ENCODE assay signal across 8 cellular contexts in genomic region chr14:70972107-70972976, GRCh38.
A peak's percentile ranks its signal among the peaks of the same experiment; 100 is the strongest.
DNase-seq lines count a peak whose midpoint lies in the region; ATAC-seq and TF ChIP-seq lines count a peak whose summit lies in the region.

No MANE protein-coding gene starts in this region.

- WGBS in esophagus muscularis mucosa, result 56% methylated on average over 6 of the region's 6 CpGs

- H3K4me1 Mint-ChIP-seq in naive thymus-derived CD8-positive, alpha-beta T cell, result peaks cover 20 to 57% (median 38%) of the 10 kb centered on the region in 4 donors
- H3K4me1 Mint-ChIP-seq in stimulated activated effector memory CD8-positive, alpha-beta T cell treated with anti-CD3 and anti-CD28 coated beads, Interleukin-12 subunit alpha, Interleukin-12 subunit beta, amount 100 ng/mL, for 72 hours, result peaks cover 26% of the 10 kb centered on the region

- no peaks in the 10 kb centered on the region for H3K27me3 Mint-ChIP-seq in naive thymus-derived CD8-positive, alpha-beta T cell

- peak overlapping the region; percentile 11 to 79 (median 54) for H3K27ac Mint-ChIP-seq in naive thymus-derived CD8-positive, alpha-beta T cell
- peak overlapping the region; percentile 21 for H3K27ac Mint-ChIP-seq in stimulated activated effector memory CD8-positive, alpha-beta T cell treated with anti-CD3 and anti-CD28 coated beads, Interleukin-12 subunit alpha, Interleukin-12 subunit beta, amount 100 ng/mL, for 72 hours

- TF ChIP-seq POLR2A in esophagus muscularis mucosa (IDR thresholded peaks at IDR 0.05; ENCODE audit: low read depth), result no peak

- no peaks in the 10 kb centered on the region for H3K27me3 ChIP-seq in esophagus muscularis mucosa

- peaks cover 0 to 60% (median 21%) of the 10 kb centered on the region in 3 donors for H3K36me3 Mint-ChIP-seq in naive thymus-derived CD8-positive, alpha-beta T cell
- H3K36me3 Mint-ChIP-seq in stimulated activated effector memory CD8-positive, alpha-beta T cell treated with anti-CD3 and anti-CD28 coated beads, Interleukin-12 subunit alpha, Interleukin-12 subunit beta, amount 100 ng/mL, for 72 hours, result peaks cover 68% of the 10 kb centered on the region

- POLR2A ChIA-PET in naive thymus-derived CD8-positive, alpha-beta T cell (lab: Charles Lee), result interaction anchor here (0.6 to 2.4 kb wide), 3 partner anchors 18 to 65 kb away, joined by 3 to 9 read pairs (median 4); partner anchors contain the start of gene PCNX1

- no peak overlapping the region for H3K4me3 ChIP-seq in esophagus muscularis mucosa

- peak; percentile 79 to 86 for ATAC-seq in naive thymus-derived CD8-positive, alpha-beta T cell
- ATAC-seq in stimulated activated effector memory CD8-positive, alpha-beta T cell treated with anti-CD3 and anti-CD28 coated beads, Interleukin-12 subunit alpha, Interleukin-12 subunit beta, amount 100 ng/mL, for 72 hours, result peak; percentile 77
- ATAC-seq in GM21360 (IDR thresholded peaks at IDR 0.05; ENCODE audit: unreplicated experiment), result no peak

- TF ChIP-seq CTCF in esophagus muscularis mucosa (IDR thresholded peaks at IDR 0.05), result peak; percentile 88 to 94 (median 89)

- no peak overlapping the region for H3K4me3 Mint-ChIP-seq in naive thymus-derived CD8-positive, alpha-beta T cell
- no peak overlapping the region for H3K4me3 Mint-ChIP-seq in stimulated activated effector memory CD8-positive, alpha-beta T cell treated with anti-CD3 and anti-CD28 coated beads, Interleukin-12 subunit alpha, Interleukin-12 subunit beta, amount 100 ng/mL, for 72 hours

- TF ChIP-seq EP300 in esophagus muscularis mucosa (IDR thresholded peaks at IDR 0.05), result no peak

- no peaks in the 10 kb centered on the region for H3K9me3 ChIP-seq in esophagus muscularis mucosa

- intact Hi-C loops in esophagus muscularis mucosa (cut with DNase I), result loop anchor here (5.0 kb wide), 3 partner anchors 65 to 150 kb away; partner anchors contain the start of gene PCNX1

- DNase-seq in DMS53 treated with DMSO at 0.1 percent for 48 hours (lab: John Stamatoyannopoulos, UW; ENCODE audit: unreplicated experiment) (peak; percentile 47), KG1 (lab: John Stamatoyannopoulos, UW) (peak; percentile 78), OCI-M2 (lab: John Stamatoyannopoulos, UW; ENCODE audit: unreplicated experiment) (peak; percentile 65), activated T-cell treated with anti-CD3 and anti-CD28 coated beads for 4 hours (peak; percentile 85), esophagus muscularis mucosa (ENCODE audit: extremely low spot score) (peak; percentile 97)
- DNase-seq in naive thymus-derived CD8-positive, alpha-beta T cell, result peak; percentile 64 to 90 (median 78)
- peak; percentile 78 to 88 for DNase-seq in stimulated activated effector memory CD8-positive, alpha-beta T cell treated with anti-CD3 and anti-CD28 coated beads, Interleukin-12 subunit alpha, Interleukin-12 subunit beta, amount 100 ng/mL, for 72 hours (ENCODE audit: low spot score in 2 of 2)

- no peak overlapping the region for H3K27ac ChIP-seq in esophagus muscularis mucosa (replicated peaks in 1 of 4)

- H3K9me3 Mint-ChIP-seq in naive thymus-derived CD8-positive, alpha-beta T cell, result no peaks in the 10 kb centered on the region
- H3K9me3 Mint-ChIP-seq in stimulated activated effector memory CD8-positive, alpha-beta T cell treated with anti-CD3 and anti-CD28 coated beads, Interleukin-12 subunit alpha, Interleukin-12 subunit beta, amount 100 ng/mL, for 72 hours, result no peaks in the 10 kb centered on the region

- H3K4me1 ChIP-seq in esophagus muscularis mucosa, result peaks cover 0 to 8% (median 7%) of the 10 kb centered on the region in 4 donors

- peaks cover 5 to 27% (median 16%) of the 10 kb centered on the region in 4 donors for H3K36me3 ChIP-seq in esophagus muscularis mucosa

Comparison
In these comparisons a context has a peak if more than half of its experiments do, and no peak if none do; other contexts are left out.
1. DNase-seq: peak in every context shown above with its lines; median percentile 97 in esophagus muscularis mucosa; 85 in activated T-cell treated with anti-CD3 and anti-CD28 coated beads for 4 hours; 83 in stimulated activated effector memory CD8-positive, alpha-beta T cell treated with anti-CD3 and anti-CD28 coated beads, Interleukin-12 subunit alpha, Interleukin-12 subunit beta, amount 100 ng/mL, for 72 hours; 78 in naive thymus-derived CD8-positive, alpha-beta T cell; 78 in KG1; 65 in OCI-M2; 47 in DMS53 treated with DMSO at 0.1 percent for 48 hours.